ENCODE assay signal across 1 cellular context in genomic region chr13:32650705-32651311, GRCh38.
A peak's percentile ranks its signal among the peaks of the same experiment; 100 is the strongest.
TF ChIP-seq lines count a peak whose summit lies in the region.

No MANE protein-coding gene starts in this region.

TF ChIP-seq in GM12878, 131 proteins besides CTCF, POLR2A, EP300 and RAD21 (continued from another document):
- TF ChIP-seq IRF5 (IDR thresholded peaks at IDR 0.05; ENCODE audit: borderline replicate concordance) (no peak), MTA2 (IDR thresholded peaks at IDR 0.05; ENCODE audit: low read depth) (no peak), NKRF (conservative IDR thresholded peaks at IDR 0.05) (no peak), SIN3A (IDR thresholded peaks at IDR 0.05; ENCODE audit: low read depth, low read length) (no peak), SMC3 (IDR thresholded peaks at IDR 0.05; ENCODE audit: borderline replicate concordance, low read length) (peak; percentile 62; the same call in 1 of the 2 replicates), USF2 (IDR thresholded peaks at IDR 0.05; ENCODE audit: borderline replicate concordance, low read depth, low read length) (no peak), TARDBP (IDR thresholded peaks at IDR 0.05; ENCODE audit: borderline replicate concordance) (no peak), IRF3 (IDR thresholded peaks at IDR 0.05) (no peak), ATF2 (IDR thresholded peaks at IDR 0.05; ENCODE audit: low read length) (0 out of 2 replicates have a peak, but pooled peaks have one; percentile 29), HDAC2 (IDR thresholded peaks at IDR 0.05) (no peak), JUNB (IDR thresholded peaks at IDR 0.05) (peak; percentile 55), PKNOX1 (IDR thresholded peaks at IDR 0.05) (0 out of 2 replicates have a peak, but pooled peaks have one; percentile 9), USF1 (IDR thresholded peaks at IDR 0.05; ENCODE audit: borderline replicate concordance, extremely low read length, insufficient read depth, low read depth, low read length) (no peak), LARP7 (IDR thresholded peaks at IDR 0.05) (no peak), TAF1 (IDR thresholded peaks at IDR 0.05; ENCODE audit: borderline replicate concordance, low read depth, low read length) (no peak)
